1 cellular context compared by ENCODE assay signal in genomic region chr5:80082221-80082620, GRCh38.
TF ChIP-seq lines count a peak whose summit lies in the region.

No MANE protein-coding gene starts in this region.

TF ChIP-seq in A549, 52 proteins besides CTCF, POLR2A, EP300 and RAD21 (continued from another document):
- TF ChIP-seq, protein P1, sequence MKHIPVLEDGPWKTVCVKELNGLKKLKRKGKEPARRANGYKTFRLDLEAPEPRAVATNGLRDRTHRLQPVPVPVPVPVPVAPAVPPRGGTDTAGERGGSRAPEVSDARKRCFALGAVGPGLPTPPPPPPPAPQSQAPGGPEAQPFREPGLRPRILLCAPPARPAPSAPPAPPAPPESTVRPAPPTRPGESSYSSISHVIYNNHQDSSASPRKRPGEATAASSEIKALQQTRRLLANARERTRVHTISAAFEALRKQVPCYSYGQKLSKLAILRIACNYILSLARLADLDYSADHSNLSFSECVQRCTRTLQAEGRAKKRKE (CRISPR knock-in tag; IDR thresholded peaks at IDR 0.05; ENCODE audit: low read depth) = no peak
- TF ChIP-seq PBX3 (IDR thresholded peaks at IDR 0.05) = no peak
- TF ChIP-seq SMC3 (IDR thresholded peaks at IDR 0.05) = no peak
- TF ChIP-seq MAX (IDR thresholded peaks at IDR 0.05) = no peak
- TF ChIP-seq JUNB (IDR thresholded peaks at IDR 0.05) = no peak
- TF ChIP-seq ZSCAN20 (CRISPR knock-in tag; IDR thresholded peaks at IDR 0.05) = no peak
- TF ChIP-seq ESRRA (IDR thresholded peaks at IDR 0.05; ENCODE audit: borderline replicate concordance, low read length) = no peak
- TF ChIP-seq HOXB13 (CRISPR knock-in tag; IDR thresholded peaks at IDR 0.05; ENCODE audit: low read depth) = no peak
- no peak for TF ChIP-seq MYC (IDR thresholded peaks at IDR 0.05; ENCODE audit: borderline replicate concordance, low read length)
- no peak for TF ChIP-seq SREBF2 (IDR thresholded peaks at IDR 0.05)
- no peak for TF ChIP-seq TFCP2L1 (CRISPR knock-in tag; IDR thresholded peaks at IDR 0.05)
- no peak for TF ChIP-seq ZC3H11A (IDR thresholded peaks at IDR 0.05)
TF ChIP-seq in A549: peak in this region for 0.
